Comparison of ENCODE assay signal across 12 cellular contexts in genomic region chr15:55266547-55266946, GRCh38. TPM values are rescaled to one million over a fixed set of nuclear protein-coding genes. Genes with fewer than 3 reads are reported as not detected.
DNase-seq lines count a peak whose midpoint lies in the region; ATAC-seq and TF ChIP-seq lines count a peak whose summit lies in the region.
"Had no signal": no experiment of that assay in that cellular context is flagged by ENCODE, and none has a peak within 500 bp of the region (broad histone marks: within the 10 kb centered on the region; RNA-seq: fewer than 3 reads in every experiment).

No MANE protein-coding gene starts in this region.

- H3K4me1 ChIP-seq in breast epithelium (no peaks in the 10 kb centered on the region), lower lobe of right lung (peaks cover 14% of the 10 kb centered on the region), upper lobe of right lung (peaks cover 21% of the 10 kb centered on the region)

- intact Hi-C loops in MCF 10A (cut with micrococcal nuclease) (no loop called here), breast epithelium (cut with DNase I; ENCODE audit: low total_unique reads) (no loop called here), lower lobe of right lung (cut with DNase I) (no loop called here), upper lobe of right lung (cut with DNase I) (no loop called here), cardiac septum (cut with DNase I) (no loop called here)
- intact Hi-C loops in activated T-helper 1 cell treated with anti-CD3 and anti-CD28 coated beads, Interleukin-12 subunit alpha, Interleukin-12 subunit beta, Interleukin-2, Interleukin-4 antibody, amounts not matched to agents 30 ng/mL and 10 ng/mL and 1 ng/mL, durations not matched to agents 14 hours and 24 hours and 36 hours (cut with micrococcal nuclease): loop anchor here (2.0 kb wide), 2 partner anchors 14 to 16 kb away; no protein-coding TSS in a partner anchor

- no peak overlapping the region for H3K4me3 Mint-ChIP-seq in MCF 10A (ENCODE audit: unreplicated experiment)
- peak overlapping the region; percentile 57 for H3K4me3 Mint-ChIP-seq in activated T-helper 1 cell treated with anti-CD3 and anti-CD28 coated beads, Interleukin-12 subunit alpha, Interleukin-12 subunit beta, Interleukin-2, Interleukin-4 antibody, amounts not matched to agents 30 ng/mL and 10 ng/mL and 1 ng/mL, durations not matched to agents 14 hours and 24 hours and 36 hours

- H3K27me3 Mint-ChIP-seq in MCF 10A (ENCODE audit: insufficient read depth, unreplicated experiment): no peaks in the 10 kb centered on the region
- no peaks in the 10 kb centered on the region for H3K27me3 Mint-ChIP-seq in activated T-helper 1 cell treated with anti-CD3 and anti-CD28 coated beads, Interleukin-12 subunit alpha, Interleukin-12 subunit beta, Interleukin-2, Interleukin-4 antibody, amounts not matched to agents 30 ng/mL and 10 ng/mL and 1 ng/mL, durations not matched to agents 14 hours and 24 hours and 36 hours (ENCODE audit: insufficient read depth)

- no peaks in the 10 kb centered on the region for H3K36me3 ChIP-seq in breast epithelium
- H3K36me3 ChIP-seq in lower lobe of right lung: no peaks in the 10 kb centered on the region
- H3K36me3 ChIP-seq in upper lobe of right lung: peaks cover 7% of the 10 kb centered on the region

- peaks cover 6% of the 10 kb centered on the region for H3K4me1 Mint-ChIP-seq in MCF 10A (ENCODE audit: insufficient read depth, unreplicated experiment)
- H3K4me1 Mint-ChIP-seq in activated T-helper 1 cell treated with anti-CD3 and anti-CD28 coated beads, Interleukin-12 subunit alpha, Interleukin-12 subunit beta, Interleukin-2, Interleukin-4 antibody, amounts not matched to agents 30 ng/mL and 10 ng/mL and 1 ng/mL, durations not matched to agents 14 hours and 24 hours and 36 hours (ENCODE audit: low read depth): peaks cover 72% of the 10 kb centered on the region

- CTCF ChIA-PET in MCF 10A (lab: Yijun Ruan, JAX): interaction anchor here (0.7 to 1.0 kb wide), 3 partner anchors 24 to 509 kb away, joined by 3 to 4 read pairs (median 4); no protein-coding TSS in a partner anchor

- TF ChIP-seq POLR2A in breast epithelium (IDR thresholded peaks at IDR 0.05): no peak

- no peaks in the 10 kb centered on the region for H3K9me3 ChIP-seq in breast epithelium
- H3K9me3 ChIP-seq in lower lobe of right lung: no peaks in the 10 kb centered on the region
- no peaks in the 10 kb centered on the region for H3K9me3 ChIP-seq in upper lobe of right lung

- POLR2A ChIA-PET in MCF 10A (lab: Yijun Ruan, JAX): no interaction called here

- peak overlapping the region in 1 of 2 donors; percentile 40 for H3K27ac ChIP-seq in breast epithelium
- peak overlapping the region; percentile 58 for H3K27ac ChIP-seq in lower lobe of right lung
- peak overlapping the region; percentile 70 for H3K27ac ChIP-seq in upper lobe of right lung

- TF ChIP-seq CTCF in MCF 10A (IDR thresholded peaks at IDR 0.05; ENCODE audit: unreplicated experiment) (no peak), breast epithelium (IDR thresholded peaks at IDR 0.05) (no peak), lower lobe of right lung (IDR thresholded peaks at IDR 0.05) (no peak), upper lobe of right lung (IDR thresholded peaks at IDR 0.05) (no peak)

- no TSS peak for BruUV-seq in MCF 10A (replicated peaks; lab: Mats Ljungman, UMichigan)

- no peak overlapping the region for H3K4me3 ChIP-seq in breast epithelium
- no peak overlapping the region for H3K4me3 ChIP-seq in lower lobe of right lung
- H3K4me3 ChIP-seq in upper lobe of right lung: no peak overlapping the region

- H3K9me3 Mint-ChIP-seq in MCF 10A (ENCODE audit: unreplicated experiment): no peaks in the 10 kb centered on the region
- H3K9me3 Mint-ChIP-seq in activated T-helper 1 cell treated with anti-CD3 and anti-CD28 coated beads, Interleukin-12 subunit alpha, Interleukin-12 subunit beta, Interleukin-2, Interleukin-4 antibody, amounts not matched to agents 30 ng/mL and 10 ng/mL and 1 ng/mL, durations not matched to agents 14 hours and 24 hours and 36 hours: no peaks in the 10 kb centered on the region

- DNase-seq in MCF 10A (ENCODE audit: unreplicated experiment) (no peak), breast epithelium (ENCODE audit: low spot score in 2 of 2) (no peak), lower lobe of right lung (no peak), upper lobe of right lung (no peak), cardiac septum (ENCODE audit: low spot score) (no peak), cerebellar cortex (ENCODE audit: low spot score) (no peak), DMS53 (lab: John Stamatoyannopoulos, UW) (no peak)
- no peak for DNase-seq in activated T-helper 1 cell treated with anti-CD3 and anti-CD28 coated beads, Interleukin-12 subunit alpha, Interleukin-12 subunit beta, Interleukin-2, Interleukin-4 antibody, amounts not matched to agents 30 ng/mL and 10 ng/mL and 1 ng/mL, durations not matched to agents 14 hours and 24 hours and 36 hours (ENCODE audit: low spot score)
- DNase-seq: left colon, NCI-H1105, NCI-H2171 treated with DMSO at 0.1 percent for 48 hours, posterior cingulate gyrus had no signal

- H3K27me3 ChIP-seq in breast epithelium: no peaks in the 10 kb centered on the region
- H3K27me3 ChIP-seq in lower lobe of right lung (ENCODE audit: low read depth): no peaks in the 10 kb centered on the region
- H3K27me3 ChIP-seq in upper lobe of right lung: no peaks in the 10 kb centered on the region

- peak overlapping the region; percentile 63 for H3K27ac Mint-ChIP-seq in MCF 10A (ENCODE audit: low read depth, unreplicated experiment)
- peak overlapping the region; percentile 96 for H3K27ac Mint-ChIP-seq in activated T-helper 1 cell treated with anti-CD3 and anti-CD28 coated beads, Interleukin-12 subunit alpha, Interleukin-12 subunit beta, Interleukin-2, Interleukin-4 antibody, amounts not matched to agents 30 ng/mL and 10 ng/mL and 1 ng/mL, durations not matched to agents 14 hours and 24 hours and 36 hours

- no peak for ATAC-seq in lower lobe of right lung
- no peak for ATAC-seq in upper lobe of right lung
- ATAC-seq: left colon had no signal

- H3K36me3 Mint-ChIP-seq in MCF 10A (ENCODE audit: insufficient read depth, unreplicated experiment): peaks cover 10% of the 10 kb centered on the region
- H3K36me3 Mint-ChIP-seq in activated T-helper 1 cell treated with anti-CD3 and anti-CD28 coated beads, Interleukin-12 subunit alpha, Interleukin-12 subunit beta, Interleukin-2, Interleukin-4 antibody, amounts not matched to agents 30 ng/mL and 10 ng/mL and 1 ng/mL, durations not matched to agents 14 hours and 24 hours and 36 hours (ENCODE audit: low read depth): peaks cover 49% of the 10 kb centered on the region

RNA-seq across cellular contexts. Expression of gene RAB27A, which starts 23.1 kb away (rescaled TPM):
- total RNA-seq in MCF 10A (2022) (36.0 and 43.6 TPM in 2 replicates), breast epithelium (10 to 100 TPM in 2 of 3 donors, 1 to 10 TPM in 1; 7.4 to 21.3 (median 18.3) TPM), lower lobe of right lung (63.4 TPM), upper lobe of right lung (72.5 TPM), cardiac septum (7.1 TPM)
- total RNA-seq in activated T-helper 1 cell treated with anti-CD3 and anti-CD28 coated beads, Interleukin-12 subunit alpha, Interleukin-12 subunit beta, Interleukin-2, Interleukin-4 antibody, amounts not matched to agents 30 ng/mL and 10 ng/mL and 1 ng/mL, durations not matched to agents 14 hours and 24 hours and 36 hours: 98.6 and 100 TPM in 2 replicates

RNA-seq across cellular contexts. Expression of gene PIGBOS1, which starts 52.4 kb away (rescaled TPM):
- total RNA-seq in MCF 10A (2022) (13.9 and 16.1 TPM in 2 replicates), breast epithelium (10 to 100 TPM; 11.8 to 15.0 (median 12.7) TPM), lower lobe of right lung (13.8 TPM), upper lobe of right lung (12.4 TPM), cardiac septum (7.4 TPM)
- total RNA-seq in activated T-helper 1 cell treated with anti-CD3 and anti-CD28 coated beads, Interleukin-12 subunit alpha, Interleukin-12 subunit beta, Interleukin-2, Interleukin-4 antibody, amounts not matched to agents 30 ng/mL and 10 ng/mL and 1 ng/mL, durations not matched to agents 14 hours and 24 hours and 36 hours: 10.3 and 11.8 TPM in 2 replicates

RNA-seq across cellular contexts. Expression of gene PIGB, which starts 52.5 kb away (rescaled TPM):
- total RNA-seq in MCF 10A (2022): 16.2 and 22.2 TPM in 2 replicates
- 10 to 100 TPM; 11.0 to 18.1 (median 11.5) TPM for total RNA-seq in breast epithelium
- 14.0 and 19.9 TPM in 2 replicates for total RNA-seq in activated T-helper 1 cell treated with anti-CD3 and anti-CD28 coated beads, Interleukin-12 subunit alpha, Interleukin-12 subunit beta, Interleukin-2, Interleukin-4 antibody, amounts not matched to agents 30 ng/mL and 10 ng/mL and 1 ng/mL, durations not matched to agents 14 hours and 24 hours and 36 hours
- 14.4 TPM for total RNA-seq in lower lobe of right lung
- total RNA-seq in upper lobe of right lung: 8.6 TPM
- total RNA-seq in cardiac septum: 4.7 TPM
